33 cellular contexts compared by ENCODE assay signal in genomic region chr21:35517848-35518247, GRCh38.
"Had no signal": no experiment of that assay in that cellular context is flagged by ENCODE, and none has a peak within 500 bp of the region (broad histone marks: within the 10 kb centered on the region; RNA-seq: fewer than 3 reads in every experiment).

No MANE protein-coding gene starts in this region.

- H3K27me3 Mint-ChIP-seq: activated CD4-positive, alpha-beta memory T cell treated with anti-CD3 and anti-CD28 coated beads for 36 hours; activated naive CD8-positive, alpha-beta T cell had no signal

- H3K4me3 Mint-ChIP-seq: activated CD4-positive, alpha-beta memory T cell treated with anti-CD3 and anti-CD28 coated beads for 36 hours; activated naive CD8-positive, alpha-beta T cell; activated T-cell treated with anti-CD3 and anti-CD28 coated beads, Interleukin-2, amount 50 U/mL, for 24 hours; activated T-cell treated with anti-CD3 and anti-CD28 coated beads, Interleukin-2, amount 50 U/mL, for 72 hours; central memory CD8-positive, alpha-beta T cell; dendritic cell treated with granulocyte-macrophage colony-stimulating factor and Interleukin-4, amounts not matched to agents 40 ng/mL and 50 ng/mL, for 4 days; endodermal cell; WTC11 had no signal

- DNase-seq: activated CD4-positive, alpha-beta memory T cell treated with anti-CD3 and anti-CD28 coated beads for 36 hours; activated CD4-positive, alpha-beta T cell treated with anti-CD3 and anti-CD28 coated beads for 1 hour; activated CD4-positive, alpha-beta T cell treated with anti-CD3 and anti-CD28 coated beads for 4 hours; activated CD4-positive, alpha-beta T cell treated with anti-CD3 and anti-CD28 coated beads, Interleukin-2, amount 50 U/mL, for 1 hour; activated CD8-positive, alpha-beta memory T cell treated with anti-CD3 and anti-CD28 coated beads, Interleukin-2, amount 50 U/mL, for 48 hours; activated effector memory CD4-positive, alpha-beta T cell treated with Interleukin-2 at 50 U/mL for 16 hours; activated gamma-delta T cell treated with Interleukin-2 at 50 U/mL for 16 hours; activated naive CD4-positive, alpha-beta T cell treated with anti-CD3 and anti-CD28 coated beads, Interleukin-2, amount 50 U/mL, for 16 hours; activated naive CD4-positive, alpha-beta T cell treated with Interleukin-2 at 50 U/mL for 16 hours; activated T-cell treated with anti-CD3 and anti-CD28 coated beads for 4 hours; activated T-cell treated with anti-CD3 and anti-CD28 coated beads, Interleukin-2, amount 50 U/mL, for 24 hours; activated T-cell treated with anti-CD3 and anti-CD28 coated beads, Interleukin-2, amount 50 U/mL, for 72 hours; amniotic stem cell; anterior cingulate cortex; brain microvascular endothelial cell; dorsolateral prefrontal cortex; effector memory CD4-positive, alpha-beta T cell; endodermal cell; foreskin keratinocyte; gastrocnemius medialis; glutamatergic neuron; heart left ventricle; T-helper 2 cell had no signal

- H3K9me3 Mint-ChIP-seq: activated CD4-positive, alpha-beta memory T cell treated with anti-CD3 and anti-CD28 coated beads for 36 hours; activated T-cell treated with anti-CD3 and anti-CD28 coated beads, Interleukin-2, amount 50 U/mL, for 24 hours; activated T-cell treated with anti-CD3 and anti-CD28 coated beads, Interleukin-2, amount 50 U/mL, for 72 hours; central memory CD8-positive, alpha-beta T cell; dendritic cell treated with granulocyte-macrophage colony-stimulating factor and Interleukin-4, amounts not matched to agents 40 ng/mL and 50 ng/mL, for 4 days; endodermal cell; WTC11 had no signal

- FAIRE-seq: astrocyte, bronchial epithelial cell, TTC549 had no signal

- H3K9me3 ChIP-seq: esophagus muscularis mucosa, gastrocnemius medialis, heart left ventricle had no signal

- H3K27ac ChIP-seq: brain microvascular endothelial cell, coronary artery, dorsolateral prefrontal cortex, esophagus muscularis mucosa, foreskin keratinocyte, gastrocnemius medialis, heart left ventricle, VCaP had no signal

- ATAC-seq: activated T-cell treated with anti-CD3 and anti-CD28 coated beads, Interleukin-2, amount 50 U/mL, for 72 hours; foreskin keratinocyte; gastrocnemius medialis; heart left ventricle; WTC11 had no signal

- H3K36me3 ChIP-seq: brain microvascular endothelial cell, esophagus muscularis mucosa, gastrocnemius medialis, heart left ventricle had no signal

- H3K27ac Mint-ChIP-seq: activated CD4-positive, alpha-beta memory T cell treated with anti-CD3 and anti-CD28 coated beads for 36 hours; activated naive CD8-positive, alpha-beta T cell; activated T-cell treated with anti-CD3 and anti-CD28 coated beads, Interleukin-2, amount 50 U/mL, for 24 hours; activated T-cell treated with anti-CD3 and anti-CD28 coated beads, Interleukin-2, amount 50 U/mL, for 72 hours; dendritic cell treated with granulocyte-macrophage colony-stimulating factor and Interleukin-4, amounts not matched to agents 40 ng/mL and 50 ng/mL, for 4 days; endodermal cell; WTC11 had no signal

- H3K36me3 Mint-ChIP-seq: activated CD4-positive, alpha-beta memory T cell treated with anti-CD3 and anti-CD28 coated beads for 36 hours; WTC11 had no signal

- H3K4me1 Mint-ChIP-seq: central memory CD8-positive, alpha-beta T cell had no signal

- H3K27me3 ChIP-seq: brain microvascular endothelial cell, foreskin keratinocyte, gastrocnemius medialis had no signal

- H3K4me3 ChIP-seq: coronary artery, dorsolateral prefrontal cortex, esophagus muscularis mucosa, gastrocnemius medialis, heart left ventricle had no signal

- H3K4me1 ChIP-seq: esophagus muscularis mucosa, gastrocnemius medialis, heart left ventricle had no signal
